In the genomic region with DNA sequence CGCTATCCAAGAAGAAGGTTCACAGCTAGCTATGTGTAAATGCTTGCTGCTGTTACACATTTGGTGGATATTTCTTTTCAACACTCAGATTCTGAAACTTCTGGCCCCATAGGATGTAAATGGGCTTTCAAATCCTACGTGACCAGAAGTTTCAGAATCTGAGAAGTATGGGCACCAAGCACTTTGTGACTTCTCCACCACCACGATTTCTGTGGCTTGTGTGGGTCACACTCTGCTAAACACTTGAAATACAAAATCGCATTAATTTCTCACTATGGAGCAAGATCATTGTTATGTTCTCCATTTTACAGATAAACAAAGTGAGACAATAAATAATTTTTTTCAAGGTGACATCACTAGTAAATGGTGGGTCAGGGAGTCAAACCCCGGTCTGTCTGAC, we compare ENCODE assay signal across 29 cellular contexts.
DNase-seq lines count a peak whose midpoint lies in the region; ATAC-seq and TF ChIP-seq lines count a peak whose summit lies in the region.
"Had no signal": no experiment of that assay in that cellular context is flagged by ENCODE, and none has a peak within 500 bp of the region (broad histone marks: within the 10 kb centered on the region; RNA-seq: fewer than 3 reads in every experiment).

No MANE protein-coding gene starts in this region.

- H2AK5ac ChIP-seq in mesenchymal stem cell (ENCODE audit: low read length, severe bottlenecking) = peak overlapping the region; percentile 74

- H3K9ac ChIP-seq in mesenchymal stem cell (ENCODE audit: low read length) (no peak overlapping the region), neural progenitor cell (no peak overlapping the region)
- H3K9ac ChIP-seq: parathyroid adenoma had no signal

- H3K27ac ChIP-seq in mesenchymal stem cell (ENCODE audit: low read length, poor library complexity, severe bottlenecking) = no peak overlapping the region
- H3K27ac ChIP-seq in ascending aorta = no peak overlapping the region
- H3K27ac ChIP-seq in neural progenitor cell = no peak overlapping the region
- H3K27ac ChIP-seq: C4-2B, esophagus muscularis mucosa, foreskin keratinocyte, parathyroid adenoma, spleen had no signal

- no peak overlapping the region for H3K23ac ChIP-seq in mesenchymal stem cell (ENCODE audit: low read length in 2 of 2)

- H2BK120ac ChIP-seq in mesenchymal stem cell (ENCODE audit: low read depth, low read length) = peak overlapping the region; percentile 91

- ATAC-seq in GM18861 (IDR thresholded peaks at IDR 0.05; ENCODE audit: unreplicated experiment) (peak; percentile 43), GM21528 (IDR thresholded peaks at IDR 0.05; ENCODE audit: low FRiP score, unreplicated experiment) (peak; percentile 43), HG03097 (IDR thresholded peaks at IDR 0.05; ENCODE audit: low FRiP score, unreplicated experiment) (peak; percentile 46)
- ATAC-seq: foreskin keratinocyte, right cardiac atrium had no signal

- H3K4me3 ChIP-seq in mesenchymal stem cell (ENCODE audit: insufficient read depth in 1 of 2, low read depth in 1 of 2, low read length in 2 of 2) (no peak overlapping the region), ascending aorta (no peak overlapping the region), neural progenitor cell (no peak overlapping the region)
- H3K4me3 ChIP-seq: esophagus muscularis mucosa, spleen had no signal

- H3K79me1 ChIP-seq in mesenchymal stem cell (replicated peaks; ENCODE audit: low read length, poor library complexity, severe bottlenecking) = no peaks in the 10 kb centered on the region

- no peak overlapping the region for H2BK5ac ChIP-seq in mesenchymal stem cell (ENCODE audit: low read depth, low read length, poor library complexity, severe bottlenecking)

- no peak overlapping the region for H3K27ac Mint-ChIP-seq in neural progenitor cell
- H3K27ac Mint-ChIP-seq: activated naive CD8-positive, alpha-beta T cell treated with anti-CD3 and anti-CD28 coated beads, Interleukin-2, amount 10 ng/mL, durations not matched to agents 7 days and 5 days; HFFc6; T-helper 2 cell treated with Interferon-gamma antibody and Interleukin-4, amounts not matched to agents 5 μg/mL and 100 μg/mL, for 36 hours; type B pancreatic cell had no signal

- H3K4ac ChIP-seq in mesenchymal stem cell (ENCODE audit: low read depth in 1 of 2, low read length in 2 of 2) = no peak overlapping the region

- H3K36me3 ChIP-seq in mesenchymal stem cell (ENCODE audit: control insufficient read depth in 1 of 2, insufficient read depth in 2 of 2, low read depth in 1 of 2, low read length in 2 of 2) (no peaks in the 10 kb centered on the region), ascending aorta (no peaks in the 10 kb centered on the region), neural progenitor cell (no peaks in the 10 kb centered on the region)
- H3K36me3 ChIP-seq: esophagus muscularis mucosa, spleen had no signal

- H3F3A ChIP-seq in neural progenitor cell (ENCODE audit: low read depth) = no peaks in the 10 kb centered on the region

- peaks cover 4% of the 10 kb centered on the region for H3K27me3 Mint-ChIP-seq in neural progenitor cell (ENCODE audit: insufficient read depth, low read depth)

- H4K8ac ChIP-seq in mesenchymal stem cell (ENCODE audit: low read length) = no peak overlapping the region

- no peak overlapping the region for H2BK15ac ChIP-seq in mesenchymal stem cell (ENCODE audit: low read depth, poor library complexity, severe bottlenecking)

- intact Hi-C loops in ascending aorta (cut with DNase I) = loop anchor here (5.0 to 10.0 kb wide), 2 partner anchors 83 to 545 kb away; partner anchors contain the start of genes C4orf33 and SCLT1

- no peaks in the 10 kb centered on the region for H3K27me3 ChIP-seq in mesenchymal stem cell (ENCODE audit: control insufficient read depth in 1 of 2, insufficient read depth in 1 of 2, low read length in 2 of 2)
- no peaks in the 10 kb centered on the region for H3K27me3 ChIP-seq in ascending aorta
- H3K27me3 ChIP-seq in neural progenitor cell = no peaks in the 10 kb centered on the region
- H3K27me3 ChIP-seq: foreskin keratinocyte, spleen had no signal

- H2AFZ ChIP-seq in mesenchymal stem cell (ENCODE audit: low read depth, low read length) = no peak overlapping the region
- no peak overlapping the region for H2AFZ ChIP-seq in neural progenitor cell (replicated peaks)
- H2AFZ ChIP-seq: parathyroid adenoma had no signal

- no peaks in the 10 kb centered on the region for H4K20me1 ChIP-seq in neural progenitor cell (ENCODE audit: low read depth)

- DNase-seq in mesenchymal stem cell (no peak), ascending aorta (ENCODE audit: low spot score in 2 of 2) (no peak), Ammon's horn (ENCODE audit: low spot score) (no peak), neural progenitor cell (ENCODE audit: low spot score) (no peak)
- DNase-seq: activated CD4-positive, alpha-beta T cell treated with anti-CD3 and anti-CD28 coated beads for 48 hours; activated CD8-positive, alpha-beta memory T cell treated with anti-CD3 and anti-CD28 coated beads for 24 hours; activated effector memory CD4-positive, alpha-beta T cell treated with anti-CD3 and anti-CD28 coated beads, Interleukin-2, amount 50 U/mL, for 16 hours; activated naive CD8-positive, alpha-beta T cell treated with anti-CD3 and anti-CD28 coated beads, Interleukin-2, amount 10 ng/mL, durations not matched to agents 7 days and 5 days; cortex of kidney; DMS79 treated with DMSO at 0.1 percent for 48 hours; foreskin keratinocyte; GF-D8; GOT3; HFFc6; mammary epithelial cell; NCI-H1092 treated with DMSO at 0.1 percent for 48 hours; NCI-H187 treated with DMSO at 0.1 percent for 48 hours; NCI-H524 treated with DMSO at 0.1 percent for 48 hours; right cardiac atrium; SHP77; spleen had no signal

- H3K9me3 Mint-ChIP-seq in neural progenitor cell = peaks cover 3% of the 10 kb centered on the region
- H3K9me3 Mint-ChIP-seq: activated naive CD8-positive, alpha-beta T cell treated with anti-CD3 and anti-CD28 coated beads, Interleukin-2, amount 10 ng/mL, durations not matched to agents 7 days and 5 days; HFFc6; T-helper 2 cell treated with Interferon-gamma antibody and Interleukin-4, amounts not matched to agents 5 μg/mL and 100 μg/mL, for 36 hours; type B pancreatic cell had no signal

- no peaks in the 10 kb centered on the region for H3K79me2 ChIP-seq in neural progenitor cell (ENCODE audit: low read depth)
- H3K79me2 ChIP-seq: parathyroid adenoma had no signal

- H2BK12ac ChIP-seq in mesenchymal stem cell (ENCODE audit: low read length in 2 of 2) = no peak overlapping the region

- H4K91ac ChIP-seq in mesenchymal stem cell (ENCODE audit: low read length) = no peak overlapping the region

- peaks cover 2% of the 10 kb centered on the region for H3K36me3 Mint-ChIP-seq in neural progenitor cell
- H3K36me3 Mint-ChIP-seq: activated naive CD8-positive, alpha-beta T cell treated with anti-CD3 and anti-CD28 coated beads, Interleukin-2, amount 10 ng/mL, durations not matched to agents 7 days and 5 days had no signal

- H3K4me2 ChIP-seq in mesenchymal stem cell (ENCODE audit: low read length, poor library complexity, severe bottlenecking) (no peak overlapping the region), neural progenitor cell (no peak overlapping the region)

- 90% methylated on average over 4 of the region's 5 CpGs for WGBS in mesenchymal stem cell

- no peak overlapping the region for H3K4me3 Mint-ChIP-seq in neural progenitor cell
- H3K4me3 Mint-ChIP-seq: activated naive CD8-positive, alpha-beta T cell treated with anti-CD3 and anti-CD28 coated beads, Interleukin-2, amount 10 ng/mL, durations not matched to agents 7 days and 5 days; HFFc6; T-helper 2 cell treated with Interferon-gamma antibody and Interleukin-4, amounts not matched to agents 5 μg/mL and 100 μg/mL, for 36 hours had no signal

- H3K4me1 ChIP-seq in mesenchymal stem cell (ENCODE audit: control insufficient read depth, insufficient read depth, low read depth, low read length) = peaks cover 8% of the 10 kb centered on the region
- H3K4me1 ChIP-seq in ascending aorta = peaks cover 4 to 9% of the 10 kb centered on the region in 2 donors
- no peaks in the 10 kb centered on the region for H3K4me1 ChIP-seq in neural progenitor cell
- H3K4me1 ChIP-seq: foreskin keratinocyte, parathyroid adenoma had no signal

- peaks cover 13% of the 10 kb centered on the region for H3K4me1 Mint-ChIP-seq in neural progenitor cell

- no peak for TF ChIP-seq CTCF in ascending aorta (IDR thresholded peaks at IDR 0.05)
- no peak for TF ChIP-seq CTCF in neural progenitor cell (IDR thresholded peaks at IDR 0.05)

- H3K9me3 ChIP-seq in mesenchymal stem cell (ENCODE audit: control insufficient read depth, low read length) (no peaks in the 10 kb centered on the region), ascending aorta (no peaks in the 10 kb centered on the region), neural progenitor cell (ENCODE audit: low read depth) (no peaks in the 10 kb centered on the region)
- H3K9me3 ChIP-seq: esophagus muscularis mucosa had no signal

- no peak overlapping the region for H3K14ac ChIP-seq in mesenchymal stem cell (ENCODE audit: low read length in 2 of 2)

- no peak overlapping the region for H3K18ac ChIP-seq in mesenchymal stem cell (ENCODE audit: low read depth in 1 of 2, low read length in 2 of 2)
